ENCODE assay signal across 1 cellular context in the genomic region with DNA sequence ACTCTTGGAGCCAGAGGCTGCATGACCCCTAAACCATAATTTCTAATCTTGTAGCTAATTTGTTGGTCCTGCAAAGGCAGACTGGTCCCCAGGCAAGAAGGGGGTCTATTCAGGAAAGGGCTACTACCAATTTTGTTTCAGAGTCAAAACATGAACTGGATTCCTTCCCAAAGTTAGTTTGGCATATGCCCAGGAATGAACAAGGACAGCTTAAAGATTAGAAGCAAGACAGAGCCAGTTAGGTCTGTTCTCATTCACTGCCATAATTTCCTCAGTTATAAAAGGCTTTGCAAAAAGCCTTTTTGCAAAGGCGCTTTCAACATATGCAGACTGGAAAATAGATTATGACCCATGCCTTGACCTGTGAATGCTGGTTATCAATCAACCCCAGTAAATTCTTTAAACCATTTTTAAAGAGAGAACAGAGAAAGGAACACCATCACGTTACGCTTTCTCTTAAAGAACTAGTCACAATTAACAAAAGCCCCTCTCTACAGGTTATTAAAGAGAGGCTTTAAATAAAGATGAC.
TF ChIP-seq lines count a peak whose summit lies in the region.

No MANE protein-coding gene starts in this region.

TF ChIP-seq in K562, 482 proteins besides CTCF, POLR2A, EP300 and RAD21 (continued from another document):
- no peak for TF ChIP-seq MLLT1 (IDR thresholded peaks at IDR 0.05)
- peak; percentile 26; the same call in 1 of the 2 replicates for TF ChIP-seq GATAD2B (IDR thresholded peaks at IDR 0.05; ENCODE audit: borderline replicate concordance)
- TF ChIP-seq ZNF512 (tag; IDR thresholded peaks at IDR 0.05), result no peak
- TF ChIP-seq CBX2 (IDR thresholded peaks at IDR 0.05; ENCODE audit: insufficient read depth, low read length, poor library complexity, severe bottlenecking), result no peak
- TF ChIP-seq RCOR1 (IDR thresholded peaks at IDR 0.05; ENCODE audit: borderline replicate concordance in 1 of 2, low read depth in 2 of 2, low read length in 2 of 2), result no peak
- no peak for TF ChIP-seq ARID2 (IDR thresholded peaks at IDR 0.05)
- TF ChIP-seq SMAD2 (IDR thresholded peaks at IDR 0.05; ENCODE audit: low read depth, low read length), result no peak
- TF ChIP-seq, protein P1, sequence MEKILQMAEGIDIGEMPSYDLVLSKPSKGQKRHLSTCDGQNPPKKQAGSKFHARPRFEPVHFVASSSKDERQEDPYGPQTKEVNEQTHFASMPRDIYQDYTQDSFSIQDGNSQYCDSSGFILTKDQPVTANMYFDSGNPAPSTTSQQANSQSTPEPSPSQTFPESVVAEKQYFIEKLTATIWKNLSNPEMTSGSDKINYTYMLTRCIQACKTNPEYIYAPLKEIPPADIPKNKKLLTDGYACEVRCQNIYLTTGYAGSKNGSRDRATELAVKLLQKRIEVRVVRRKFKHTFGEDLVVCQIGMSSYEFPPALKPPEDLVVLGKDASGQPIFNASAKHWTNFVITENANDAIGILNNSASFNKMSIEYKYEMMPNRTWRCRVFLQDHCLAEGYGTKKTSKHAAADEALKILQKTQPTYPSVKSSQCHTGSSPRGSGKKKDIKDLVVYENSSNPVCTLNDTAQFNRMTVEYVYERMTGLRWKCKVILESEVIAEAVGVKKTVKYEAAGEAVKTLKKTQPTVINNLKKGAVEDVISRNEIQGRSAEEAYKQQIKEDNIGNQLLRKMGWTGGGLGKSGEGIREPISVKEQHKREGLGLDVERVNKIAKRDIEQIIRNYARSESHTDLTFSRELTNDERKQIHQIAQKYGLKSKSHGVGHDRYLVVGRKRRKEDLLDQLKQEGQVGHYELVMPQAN (IDR thresholded peaks at IDR 0.05; ENCODE audit: borderline replicate concordance), result no peak
- no peak for TF ChIP-seq PCBP2 (IDR thresholded peaks at IDR 0.05; ENCODE audit: low read depth, low read length, poor library complexity, severe bottlenecking)
- TF ChIP-seq ESRRB (CRISPR knock-in tag; IDR thresholded peaks at IDR 0.05; ENCODE audit: borderline replicate concordance), result no peak
- TF ChIP-seq HNRNPLL (IDR thresholded peaks at IDR 0.05; ENCODE audit: low read depth, low read length, poor library complexity, severe bottlenecking), result no peak
- no peak for TF ChIP-seq JUN (IDR thresholded peaks at IDR 0.05; ENCODE audit: borderline replicate concordance, low read depth, low read length)
- no peak for TF ChIP-seq JUN (CRISPR knock-in tag; IDR thresholded peaks at IDR 0.05; ENCODE audit: borderline replicate concordance)
- TF ChIP-seq GATAD2A (IDR thresholded peaks at IDR 0.05), result 0 out of 2 replicates have a peak, but pooled peaks have one; percentile 10
- no peak for TF ChIP-seq ZNF586 (CRISPR knock-in tag; conservative IDR thresholded peaks at IDR 0.05)
- no peak for TF ChIP-seq DDX20 (tag; IDR thresholded peaks at IDR 0.05; ENCODE audit: low read depth)
- TF ChIP-seq ZNF609 (CRISPR knock-in tag; IDR thresholded peaks at IDR 0.05; ENCODE audit: borderline replicate concordance), result no peak
- peak; percentile 25 for TF ChIP-seq DACH1 (IDR thresholded peaks at IDR 0.05; ENCODE audit: partially characterized antibody)
- 0 out of 2 replicates have a peak, but pooled peaks have one; percentile 1 for TF ChIP-seq NCOR1 (IDR thresholded peaks at IDR 0.05)
TF ChIP-seq in K562: peak in this region for 8.
